Comparison of ENCODE assay signal across 22 cellular contexts in genomic region chr9:135822383-135822755, GRCh38.
DNase-seq lines count a peak whose midpoint lies in the region; ATAC-seq and TF ChIP-seq lines count a peak whose summit lies in the region.
"Had no signal": no experiment of that assay in that cellular context is flagged by ENCODE, and none has a peak within 500 bp of the region (broad histone marks: within the 10 kb centered on the region; RNA-seq: fewer than 3 reads in every experiment).

No MANE protein-coding gene starts in this region.

- no peak overlapping the region for H3K4me2 ChIP-seq in osteoblast (ENCODE audit: insufficient read depth, low read length)

- TF ChIP-seq CTCF in coronary artery (IDR thresholded peaks at IDR 0.05) (no peak), osteoblast (IDR thresholded peaks at IDR 0.05; ENCODE audit: extremely low read depth, low read depth, low read length) (no peak), esophagus muscularis mucosa (IDR thresholded peaks at IDR 0.05) (no peak)

- peaks cover 8% of the 10 kb centered on the region for H3K4me1 Mint-ChIP-seq in activated naive CD8-positive, alpha-beta T cell treated with anti-CD3 and anti-CD28 coated beads, Interleukin-2, amount 50 U/mL, for 24 hours

- TF ChIP-seq POLR2A in esophagus muscularis mucosa (IDR thresholded peaks at IDR 0.05; ENCODE audit: low read depth), result no peak

- DNase-seq in Right ventricle myocardium superior (peak; percentile 13), right cardiac atrium (no peak), coronary artery (ENCODE audit: low spot score) (peak; percentile 36), osteoblast (ENCODE audit: insufficient read length, low spot score, missing footprints) (peak; percentile 42), esophagus muscularis mucosa (ENCODE audit: extremely low spot score) (no peak)
- DNase-seq in activated naive CD8-positive, alpha-beta T cell treated with anti-CD3 and anti-CD28 coated beads, Interleukin-2, amount 50 U/mL, for 24 hours, result no peak
- DNase-seq: 8988T; AML-193; C1 segment of cervical spinal cord; CD8-positive, alpha-beta memory T cell; EL; Karpas-422; MV-4-11; NCI-H1105 treated with DMSO at 0.1 percent for 48 hours; NCI-H2029 treated with DMSO at 0.1 percent for 48 hours; NCI-H226; NCI-H510A treated with DMSO at 0.1 percent for 48 hours; NCI-H748 treated with DMSO at 0.1 percent for 48 hours; SJCRH30 had no signal

- no peaks in the 10 kb centered on the region for H3K27me3 Mint-ChIP-seq in activated naive CD8-positive, alpha-beta T cell treated with anti-CD3 and anti-CD28 coated beads, Interleukin-2, amount 50 U/mL, for 24 hours
- H3K27me3 Mint-ChIP-seq: CD8-positive, alpha-beta memory T cell had no signal

- TF ChIP-seq EP300 in esophagus muscularis mucosa (IDR thresholded peaks at IDR 0.05), result no peak

- 95% methylated on average over 18 of the region's 18 CpGs for WGBS in right cardiac atrium
- WGBS in esophagus muscularis mucosa, result 88% methylated on average over 17 of the region's 18 CpGs

- H2AFZ ChIP-seq in osteoblast (ENCODE audit: low read length), result no peak overlapping the region

- H3K79me2 ChIP-seq in osteoblast (ENCODE audit: insufficient read depth, low read length), result peaks cover 10% of the 10 kb centered on the region

- H3K4me3 Mint-ChIP-seq in activated naive CD8-positive, alpha-beta T cell treated with anti-CD3 and anti-CD28 coated beads, Interleukin-2, amount 50 U/mL, for 24 hours, result no peak overlapping the region
- H3K4me3 Mint-ChIP-seq: CD8-positive, alpha-beta memory T cell had no signal

- H3K4me1 ChIP-seq in right cardiac atrium (ENCODE audit: control insufficient read depth, insufficient read depth, low read length), result no peaks in the 10 kb centered on the region
- H3K4me1 ChIP-seq in osteoblast (ENCODE audit: insufficient read depth, low read length), result no peaks in the 10 kb centered on the region
- no peaks in the 10 kb centered on the region for H3K4me1 ChIP-seq in esophagus muscularis mucosa
- H3K4me1 ChIP-seq: SJCRH30 had no signal

- no peak overlapping the region for H3K27ac Mint-ChIP-seq in activated naive CD8-positive, alpha-beta T cell treated with anti-CD3 and anti-CD28 coated beads, Interleukin-2, amount 50 U/mL, for 24 hours
- H3K27ac Mint-ChIP-seq: CD8-positive, alpha-beta memory T cell had no signal

- no peaks in the 10 kb centered on the region for H3K27me3 ChIP-seq in right cardiac atrium (ENCODE audit: control insufficient read depth, insufficient read depth)
- no peaks in the 10 kb centered on the region for H3K27me3 ChIP-seq in osteoblast (ENCODE audit: insufficient read depth, low read length)
- no peaks in the 10 kb centered on the region for H3K27me3 ChIP-seq in esophagus muscularis mucosa
- H3K27me3 ChIP-seq: SJCRH30 had no signal

- H3K27ac ChIP-seq in right cardiac atrium (ENCODE audit: low read length), result no peak overlapping the region
- H3K27ac ChIP-seq in coronary artery, result no peak overlapping the region
- H3K27ac ChIP-seq in osteoblast (ENCODE audit: low read depth, low read length), result no peak overlapping the region
- no peak overlapping the region for H3K27ac ChIP-seq in esophagus muscularis mucosa (replicated peaks in 1 of 4)
- H3K27ac ChIP-seq: SJCRH30 had no signal

- H3K9me3 ChIP-seq in right cardiac atrium (ENCODE audit: control insufficient read depth, low read length) (no peaks in the 10 kb centered on the region), osteoblast (ENCODE audit: low read depth, low read length) (no peaks in the 10 kb centered on the region), esophagus muscularis mucosa (no peaks in the 10 kb centered on the region)
- H3K9me3 ChIP-seq: SJCRH30 had no signal

- intact Hi-C loops in Right ventricle myocardium superior (cut with DNase I), result no loop called here
- intact Hi-C loops in right cardiac atrium (cut with DNase I), result no loop called here
- intact Hi-C loops in esophagus muscularis mucosa (cut with DNase I), result no loop called here

- peaks cover 40% of the 10 kb centered on the region for H3K36me3 Mint-ChIP-seq in activated naive CD8-positive, alpha-beta T cell treated with anti-CD3 and anti-CD28 coated beads, Interleukin-2, amount 50 U/mL, for 24 hours (ENCODE audit: low read depth)

- ATAC-seq in Right ventricle myocardium superior (ENCODE audit: poor library complexity), result no peak
- no peak for ATAC-seq in right cardiac atrium
- no peak for ATAC-seq in HG02610 (IDR thresholded peaks at IDR 0.05; ENCODE audit: unreplicated experiment)
- no peak for ATAC-seq in activated naive CD8-positive, alpha-beta T cell treated with anti-CD3 and anti-CD28 coated beads, Interleukin-2, amount 50 U/mL, for 24 hours
- ATAC-seq in HG03045 (IDR thresholded peaks at IDR 0.05; ENCODE audit: unreplicated experiment), result no peak
- ATAC-seq: Panc1 had no signal

- H3K4me3 ChIP-seq in right cardiac atrium (ENCODE audit: low read length) (no peak overlapping the region), coronary artery (no peak overlapping the region), osteoblast (ENCODE audit: insufficient read depth, low read length) (no peak overlapping the region), esophagus muscularis mucosa (no peak overlapping the region)
- H3K4me3 ChIP-seq: SJCRH30 had no signal

- H3K9me3 Mint-ChIP-seq in activated naive CD8-positive, alpha-beta T cell treated with anti-CD3 and anti-CD28 coated beads, Interleukin-2, amount 50 U/mL, for 24 hours, result no peaks in the 10 kb centered on the region

- H3K36me3 ChIP-seq in osteoblast (ENCODE audit: insufficient read depth, low read length) (peaks cover 40% of the 10 kb centered on the region), esophagus muscularis mucosa (peaks cover 46 to 96% (median 76%) of the 10 kb centered on the region in 4 donors)

- H4K20me1 ChIP-seq in osteoblast (ENCODE audit: insufficient read depth, low read length), result peaks cover 17% of the 10 kb centered on the region

Comparison
In these comparisons a context has a peak if more than half of its experiments do, and no peak if none do; other contexts are left out.
1. DNase-seq: peak in Right ventricle myocardium superior (single experiment), coronary artery (single experiment) and osteoblast (single experiment); none in right cardiac atrium (0 of 3), esophagus muscularis mucosa (single experiment) and activated naive CD8-positive, alpha-beta T cell treated with anti-CD3 and anti-CD28 coated beads, Interleukin-2, amount 50 U/mL, for 24 hours (single experiment).